Comparison of ENCODE assay signal across 8 cellular contexts in the genomic region with DNA sequence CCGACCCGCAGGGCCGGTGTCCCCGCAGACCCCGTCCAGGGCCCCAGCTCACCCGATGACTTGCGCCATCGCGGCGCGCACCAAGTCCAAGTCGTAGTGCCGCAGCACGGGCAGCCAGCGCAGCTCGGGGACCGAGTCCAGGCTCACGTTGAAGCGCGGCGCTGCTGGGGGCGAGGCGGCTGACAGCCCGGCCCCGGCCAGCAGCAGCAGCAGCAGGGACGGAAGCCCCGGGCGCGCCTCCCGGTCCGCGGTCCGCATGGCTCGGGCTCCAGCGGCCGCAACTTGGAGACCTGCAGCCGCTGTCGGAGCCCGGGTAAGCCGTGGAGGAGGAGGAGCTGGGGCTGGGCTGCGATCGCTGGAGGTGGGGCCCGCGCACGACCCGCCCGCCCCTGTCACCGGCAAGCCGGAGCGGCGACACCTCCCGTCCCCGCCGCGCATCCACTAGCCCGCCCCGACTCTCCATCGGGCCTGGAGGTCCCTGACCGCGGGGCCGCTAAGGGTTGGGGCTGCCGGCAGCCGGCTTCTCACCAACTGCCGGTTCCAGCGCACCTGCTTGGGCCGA. TPM values are rescaled to one million over a fixed set of nuclear protein-coding genes. Genes with fewer than 3 reads are reported as not detected.
DNase-seq lines count a peak whose midpoint lies in the region; ATAC-seq, FAIRE-seq and TF ChIP-seq lines count a peak whose summit lies in the region.

Gene NAAA, minus strand, starts transcription at position 322 of the 562 bp plus-strand sequence. Its CDS starts 64 bp downstream, at position 258.

- TF ChIP-seq CTCF in osteoblast (IDR thresholded peaks at IDR 0.05; ENCODE audit: extremely low read depth, low read depth, low read length): no peak
- TF ChIP-seq CTCF in thoracic aorta (IDR thresholded peaks at IDR 0.05): no peak

- peaks cover 9% of the 10 kb centered on the region; the same call in 1 of the 2 replicates for H3K36me3 ChIP-seq in SJSA1
- H3K36me3 ChIP-seq in osteoblast (ENCODE audit: insufficient read depth, low read length): peaks cover 3% of the 10 kb centered on the region
- no peaks in the 10 kb centered on the region for H3K36me3 ChIP-seq in thoracic aorta

- peaks cover 18% of the 10 kb centered on the region for H3K36me3 Mint-ChIP-seq in activated naive CD4-positive, alpha-beta T cell treated with anti-CD3 and anti-CD28 coated beads for 36 hours (ENCODE audit: low read depth)

- peak within 1 kb of the TSS; percentile 81 for H3K4me2 ChIP-seq in osteoblast (ENCODE audit: insufficient read depth, low read length)

- CTCF ChIA-PET in activated naive CD4-positive, alpha-beta T cell treated with anti-CD3 and anti-CD28 coated beads for 36 hours (lab: Charles Lee): interaction anchor here (1.0 to 2.8 kb wide), 7 partner anchors 23 to 209 kb away, joined by 3 to 19 read pairs (median 4); partner anchors contain the start of gene SDAD1

- peak within 1 kb of the TSS; percentile 91 for H3K27ac Mint-ChIP-seq in activated naive CD4-positive, alpha-beta T cell treated with anti-CD3 and anti-CD28 coated beads for 36 hours

- H3K79me2 ChIP-seq in osteoblast (ENCODE audit: insufficient read depth, low read length): no peaks in the 10 kb centered on the region

- DNase-seq in DMS 273 treated with DMSO at 0.1 percent for 48 hours (lab: John Stamatoyannopoulos, UW) (peak; percentile 52), HTR-8/SVneo (ENCODE audit: insufficient read length, low spot score) (peak; percentile 41), SJSA1 (ENCODE audit: low read depth in 1 of 2, low spot score in 2 of 2) (peak; percentile 81 to 83), germinal center (ENCODE audit: low spot score) (peak; percentile 75), osteoblast (ENCODE audit: insufficient read length, low spot score, missing footprints) (peak; percentile 87), thoracic aorta (ENCODE audit: low spot score) (peak; percentile 15)
- DNase-seq in activated naive CD4-positive, alpha-beta T cell treated with anti-CD3 and anti-CD28 coated beads for 36 hours: peak; percentile 85

- H3K9me3 Mint-ChIP-seq in activated naive CD4-positive, alpha-beta T cell treated with anti-CD3 and anti-CD28 coated beads for 36 hours: no peaks in the 10 kb centered on the region

- H3K9me3 ChIP-seq in SJSA1 (replicated peaks) (no peaks in the 10 kb centered on the region), osteoblast (ENCODE audit: low read depth, low read length) (no peaks in the 10 kb centered on the region), thoracic aorta (no peaks in the 10 kb centered on the region)

- no peaks in the 10 kb centered on the region for H3K27me3 Mint-ChIP-seq in activated naive CD4-positive, alpha-beta T cell treated with anti-CD3 and anti-CD28 coated beads for 36 hours (ENCODE audit: low read depth)

- H3K4me1 ChIP-seq in SJSA1 (replicated peaks) (peaks cover 6% of the 10 kb centered on the region; the same call in 1 of the 2 replicates), osteoblast (ENCODE audit: insufficient read depth, low read length) (peaks cover 5% of the 10 kb centered on the region), thoracic aorta (ENCODE audit: control insufficient read depth in 1 of 2, low read depth in 2 of 2) (peaks cover 3 to 14% of the 10 kb centered on the region in 2 donors)

- no peaks in the 10 kb centered on the region for H4K20me1 ChIP-seq in osteoblast (ENCODE audit: insufficient read depth, low read length)

- H3K27me3 ChIP-seq in SJSA1 (replicated peaks) (no peaks in the 10 kb centered on the region), osteoblast (ENCODE audit: insufficient read depth, low read length) (no peaks in the 10 kb centered on the region), thoracic aorta (replicated peaks; ENCODE audit: insufficient read depth) (no peaks in the 10 kb centered on the region)

- FAIRE-seq in HTR-8/SVneo (lab: Jason Lieb, UNC): no peak

- peak within 1 kb of the TSS; percentile 92 for H2AFZ ChIP-seq in osteoblast (ENCODE audit: low read length)

- H3K4me3 ChIP-seq in SJSA1 (peak within 1 kb of the TSS; percentile 56), osteoblast (ENCODE audit: insufficient read depth, low read length) (peak within 1 kb of the TSS; percentile 80), thoracic aorta (peak within 1 kb of the TSS; percentile 88)

- intact Hi-C loops in activated naive CD4-positive, alpha-beta T cell treated with anti-CD3 and anti-CD28 coated beads for 36 hours (cut with micrococcal nuclease): loop anchor here (1.0 to 10.0 kb wide), 8 partner anchors 24 to 426 kb away; partner anchors contain the start of genes NUP54, RCHY1, SDAD1 and THAP6

- peak within 1 kb of the TSS; percentile 28; the same call in 1 of the 2 replicates for H3K27ac ChIP-seq in SJSA1
- peak within 1 kb of the TSS; percentile 57 for H3K27ac ChIP-seq in osteoblast (ENCODE audit: low read depth, low read length)
- peak within 1 kb of the TSS; percentile 34 to 73 for H3K27ac ChIP-seq in thoracic aorta

- peaks cover 23% of the 10 kb centered on the region for H3K4me1 Mint-ChIP-seq in activated naive CD4-positive, alpha-beta T cell treated with anti-CD3 and anti-CD28 coated beads for 36 hours (ENCODE audit: low read depth)

- peak within 1 kb of the TSS; percentile 96 for H3K4me3 Mint-ChIP-seq in activated naive CD4-positive, alpha-beta T cell treated with anti-CD3 and anti-CD28 coated beads for 36 hours

- ATAC-seq in GM21360 (IDR thresholded peaks at IDR 0.05; ENCODE audit: unreplicated experiment): peak; percentile 73
- peak; percentile 81 for ATAC-seq in thoracic aorta (ENCODE audit: insufficient number of reproducible peaks, low FRiP score, low read depth)

RNA-seq across cellular contexts. Expression of gene NAAA, which starts in this region (rescaled TPM):
- total RNA-seq in SJSA1 (2014; rRNA removed; shearing (Covaris generic)): 34.3 and 70.4 TPM in 2 replicates
- 10 to 100 TPM; 24.4 to 27.1 TPM for total RNA-seq in activated naive CD4-positive, alpha-beta T cell treated with anti-CD3 and anti-CD28 coated beads for 36 hours
- 25.6 and 27.9 TPM in 2 replicates for total RNA-seq in osteoblast
- 100 to 1,000 TPM; 142 to 152 TPM for total RNA-seq in thoracic aorta

Comparison
In these comparisons a context has a peak if more than half of its experiments do, and no peak if none do; other contexts are left out.
1. Peak in every context shown above with its lines: DNase-seq, ATAC-seq, H3K4me3 ChIP-seq and H3K27ac ChIP-seq.
2. DNase-seq: peak in every context shown above with its lines; median percentile 87 in osteoblast; 85 in activated naive CD4-positive, alpha-beta T cell treated with anti-CD3 and anti-CD28 coated beads for 36 hours; 82 in SJSA1; 75 in germinal center; 52 in DMS 273 treated with DMSO at 0.1 percent for 48 hours; 41 in HTR-8/SVneo; 15 in thoracic aorta.